In the genomic region with DNA sequence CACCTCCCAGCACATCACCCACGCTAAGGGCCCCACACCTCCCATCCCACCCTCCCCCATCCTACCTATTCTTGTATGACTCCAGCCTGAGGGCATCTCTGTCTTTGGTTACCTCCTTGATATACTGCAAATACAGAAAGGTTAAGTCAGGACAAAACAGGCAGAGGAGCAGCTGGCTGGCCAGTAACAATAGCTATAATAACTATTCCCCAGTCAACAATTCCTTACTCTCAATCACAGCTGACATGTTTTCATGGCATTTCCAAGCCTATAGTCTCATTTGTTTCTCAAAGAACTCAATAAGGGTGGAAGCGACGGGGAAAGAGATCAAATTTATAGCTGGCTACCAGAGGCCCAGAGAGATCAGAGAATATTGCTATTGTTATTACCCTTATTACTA, we compare ENCODE assay signal across 31 cellular contexts.
"Had no signal": no experiment of that assay in that cellular context is flagged by ENCODE, and none has a peak within 500 bp of the region (broad histone marks: within the 10 kb centered on the region; RNA-seq: fewer than 3 reads in every experiment).

No MANE protein-coding gene starts in this region.

- H3K36me3 ChIP-seq: ascending aorta, breast epithelium, Peyer's patch, SJSA1 had no signal

- H3K4me3 ChIP-seq: ascending aorta, breast epithelium, Peyer's patch, SJSA1 had no signal

- H3K27me3 ChIP-seq: ascending aorta, breast epithelium, Peyer's patch, SJSA1 had no signal

- ATAC-seq: activated CD8-positive, alpha-beta T cell treated with anti-CD3 and anti-CD28 coated beads for 36 hours; PC-3 had no signal

- H3K27ac Mint-ChIP-seq: activated CD4-positive, alpha-beta T cell treated with anti-CD3 and anti-CD28 coated beads, Interleukin-2, amount 10 ng/mL, durations not matched to agents 24 days and 14 days; activated CD8-positive, alpha-beta T cell treated with anti-CD3 and anti-CD28 coated beads for 36 hours; activated naive CD4-positive, alpha-beta T cell treated with anti-CD3 and anti-CD28 coated beads, Interleukin-2, amount 50 U/mL, for 24 hours; activated naive CD8-positive, alpha-beta T cell treated with anti-CD3 and anti-CD28 coated beads, Interleukin-2, amount 10 ng/mL, durations not matched to agents 7 days and 5 days; activated T-cell treated with anti-CD3 and anti-CD28 coated beads, Interleukin-2, amount 50 U/mL, for 24 hours; activated T-helper 2 cell treated with anti-CD3 and anti-CD28 coated beads, Interferon-gamma antibody, Interleukin-2, Interleukin-4, amounts not matched to agents 10 μg/mL and 5 μg/mL and 100 μg/mL, durations not matched to agents 14 hours and 24 hours and 36 hours; T-helper 1 cell treated with Interleukin-12 subunit alpha and Interleukin-12 subunit beta and Interleukin-4 antibody, amounts not matched to agents 30 μg/mL and 1 μg/mL, for 36 hours; T-helper 2 cell treated with Interferon-gamma antibody and Interleukin-4, amounts not matched to agents 5 μg/mL and 100 μg/mL, for 36 hours had no signal

- DNase-seq: activated CD4-positive, alpha-beta T cell treated with anti-CD3 and anti-CD28 coated beads, Interleukin-2, amount 10 ng/mL, durations not matched to agents 24 days and 14 days; activated CD4-positive, alpha-beta T cell treated with anti-CD3 and anti-CD28 coated beads, Interleukin-2, amount 50 U/mL, for 4 hours; activated CD8-positive, alpha-beta T cell treated with anti-CD3 and anti-CD28 coated beads for 36 hours; activated gamma-delta T cell; activated naive CD4-positive, alpha-beta T cell treated with Interleukin-2 at 50 U/mL for 16 hours; activated naive CD8-positive, alpha-beta T cell treated with anti-CD3 and anti-CD28 coated beads, Interleukin-2, amount 10 ng/mL, durations not matched to agents 7 days and 5 days; activated T-cell treated with anti-CD3 and anti-CD28 coated beads, Interleukin-2, amount 50 U/mL, for 24 hours; amygdala; cerebellar nuclear complex; MM.1S; NCI-H1092 treated with DMSO at 0.1 percent for 48 hours; NCI-H1436; NCI-H187; NCI-H2029 treated with DMSO at 0.1 percent for 48 hours; NCI-H446; NCI-H510A treated with DMSO at 0.1 percent for 48 hours; NCI-H526 treated with DMSO at 0.1 percent for 48 hours; NK-92 treated with Interleukin-12 subunit alpha and Interleukin-12 subunit beta, amount 100 ng/mL, for 24 hours; PC-3; Peyer's patch; RPMI8226; SHP77 treated with DMSO at 0.1 percent for 48 hours; SK-N-SH had no signal

- H3K4me1 ChIP-seq: ascending aorta, breast epithelium, Peyer's patch, SJSA1 had no signal

- H3K4me1 Mint-ChIP-seq: activated CD4-positive, alpha-beta T cell treated with anti-CD3 and anti-CD28 coated beads, Interleukin-2, amount 10 ng/mL, durations not matched to agents 24 days and 14 days; activated naive CD4-positive, alpha-beta T cell treated with anti-CD3 and anti-CD28 coated beads, Interleukin-2, amount 50 U/mL, for 24 hours had no signal

- H3K27ac ChIP-seq: ascending aorta, breast epithelium, KMS-11, Peyer's patch, SJSA1 had no signal

- H3K4me3 Mint-ChIP-seq: activated CD4-positive, alpha-beta T cell treated with anti-CD3 and anti-CD28 coated beads, Interleukin-2, amount 10 ng/mL, durations not matched to agents 24 days and 14 days; activated CD8-positive, alpha-beta T cell treated with anti-CD3 and anti-CD28 coated beads for 36 hours; activated naive CD4-positive, alpha-beta T cell treated with anti-CD3 and anti-CD28 coated beads, Interleukin-2, amount 50 U/mL, for 24 hours; activated naive CD8-positive, alpha-beta T cell treated with anti-CD3 and anti-CD28 coated beads, Interleukin-2, amount 10 ng/mL, durations not matched to agents 7 days and 5 days; activated T-cell treated with anti-CD3 and anti-CD28 coated beads, Interleukin-2, amount 50 U/mL, for 24 hours; T-helper 1 cell treated with Interleukin-12 subunit alpha and Interleukin-12 subunit beta and Interleukin-4 antibody, amounts not matched to agents 30 μg/mL and 1 μg/mL, for 36 hours; T-helper 2 cell treated with Interferon-gamma antibody and Interleukin-4, amounts not matched to agents 5 μg/mL and 100 μg/mL, for 36 hours had no signal

- H3K36me3 Mint-ChIP-seq: activated naive CD4-positive, alpha-beta T cell treated with anti-CD3 and anti-CD28 coated beads, Interleukin-2, amount 50 U/mL, for 24 hours had no signal
